In genomic region chr9:1723616-1724015, GRCh38 we compare ENCODE assay signal across 7 cellular contexts.
"Had no signal": no experiment of that assay in that cellular context is flagged by ENCODE, and none has a peak within 500 bp of the region (broad histone marks: within the 10 kb centered on the region; RNA-seq: fewer than 3 reads in every experiment).

No MANE protein-coding gene starts in this region.

- ATAC-seq: K562 had no signal

- H3K27ac Mint-ChIP-seq: IgD-negative memory B cell had no signal

- H3K4me3 ChIP-seq: K562 had no signal

- FAIRE-seq: HTR-8/SVneo, K562 had no signal

- DNase-seq: IMR-90, KBM-7, KG1 had no signal

- H3K36me3 Mint-ChIP-seq: IgD-negative memory B cell had no signal

- H3K27ac ChIP-seq: HL-60 had no signal

- H3K4me3 Mint-ChIP-seq: IgD-negative memory B cell had no signal
